16 cellular contexts compared by ENCODE assay signal in the genomic region with DNA sequence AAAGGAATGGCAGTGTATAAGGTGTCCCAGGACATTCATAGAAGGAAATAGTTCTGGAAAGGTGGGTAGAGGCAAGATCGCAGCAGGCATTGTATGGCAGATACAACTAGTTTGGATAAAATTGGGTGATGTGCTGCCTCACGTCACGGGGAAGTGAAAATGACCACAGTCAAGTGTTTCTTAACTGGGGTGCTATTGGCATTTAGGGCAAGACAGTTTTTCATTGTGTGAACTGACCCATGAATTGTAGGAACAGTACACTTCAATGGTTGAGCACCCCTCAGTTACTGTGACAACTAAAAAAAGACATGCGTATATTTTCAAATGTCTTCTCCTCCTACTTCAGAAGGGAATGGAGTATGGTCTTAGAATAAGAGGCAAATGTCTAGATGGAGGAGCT.
"Had no signal": no experiment of that assay in that cellular context is flagged by ENCODE, and none has a peak within 500 bp of the region (broad histone marks: within the 10 kb centered on the region; RNA-seq: fewer than 3 reads in every experiment).

No MANE protein-coding gene starts in this region.

- H3K27ac Mint-ChIP-seq: activated CD4-positive, alpha-beta memory T cell treated with anti-CD3 and anti-CD28 coated beads, Interleukin-2, amount 10 ng/mL, durations not matched to agents 7 days and 5 days; activated CD4-positive, alpha-beta T cell treated with anti-CD3 and anti-CD28 coated beads for 36 hours; activated CD8-positive, alpha-beta memory T cell treated with anti-CD3 and anti-CD28 coated beads, Interleukin-2, amount 10 ng/mL, durations not matched to agents 7 days and 5 days; activated naive CD8-positive, alpha-beta T cell treated with anti-CD3 and anti-CD28 coated beads for 36 hours; naive thymus-derived CD8-positive, alpha-beta T cell; stimulated activated naive CD8-positive, alpha-beta T cell treated with anti-CD3 and anti-CD28 coated beads, Interleukin-15, amount 100 ng/mL, for 72 hours had no signal

- H3K27ac ChIP-seq: ovary, psoas muscle, suprapubic skin had no signal

- H3K4me3 Mint-ChIP-seq: activated CD4-positive, alpha-beta memory T cell treated with anti-CD3 and anti-CD28 coated beads, Interleukin-2, amount 10 ng/mL, durations not matched to agents 7 days and 5 days; activated CD4-positive, alpha-beta T cell treated with anti-CD3 and anti-CD28 coated beads for 36 hours; activated CD8-positive, alpha-beta memory T cell treated with anti-CD3 and anti-CD28 coated beads, Interleukin-2, amount 10 ng/mL, durations not matched to agents 7 days and 5 days; activated naive CD8-positive, alpha-beta T cell treated with anti-CD3 and anti-CD28 coated beads for 36 hours; naive thymus-derived CD8-positive, alpha-beta T cell; stimulated activated naive CD8-positive, alpha-beta T cell treated with anti-CD3 and anti-CD28 coated beads, Interleukin-15, amount 100 ng/mL, for 72 hours had no signal

- ATAC-seq: activated CD4-positive, alpha-beta T cell treated with anti-CD3 and anti-CD28 coated beads for 36 hours; activated CD8-positive, alpha-beta memory T cell treated with anti-CD3 and anti-CD28 coated beads, Interleukin-2, amount 10 ng/mL, durations not matched to agents 7 days and 5 days; esophagus mucosa; mucosa of descending colon; naive thymus-derived CD8-positive, alpha-beta T cell; psoas muscle; stimulated activated naive CD8-positive, alpha-beta T cell treated with anti-CD3 and anti-CD28 coated beads, Interleukin-15, amount 100 ng/mL, for 72 hours had no signal

- H3K36me3 ChIP-seq: ovary, suprapubic skin had no signal

- H3K36me3 Mint-ChIP-seq: activated CD8-positive, alpha-beta memory T cell treated with anti-CD3 and anti-CD28 coated beads, Interleukin-2, amount 10 ng/mL, durations not matched to agents 7 days and 5 days; activated naive CD8-positive, alpha-beta T cell treated with anti-CD3 and anti-CD28 coated beads for 36 hours had no signal

- H3K27me3 Mint-ChIP-seq: activated CD8-positive, alpha-beta memory T cell treated with anti-CD3 and anti-CD28 coated beads, Interleukin-2, amount 10 ng/mL, durations not matched to agents 7 days and 5 days had no signal

- H3K9me3 ChIP-seq: mucosa of descending colon, ovary, psoas muscle, suprapubic skin had no signal

- DNase-seq: activated CD4-positive, alpha-beta memory T cell treated with anti-CD3 and anti-CD28 coated beads, Interleukin-2, amount 10 ng/mL, durations not matched to agents 7 days and 5 days; activated CD4-positive, alpha-beta T cell treated with anti-CD3 and anti-CD28 coated beads for 36 hours; activated CD8-positive, alpha-beta memory T cell treated with anti-CD3 and anti-CD28 coated beads, Interleukin-2, amount 10 ng/mL, durations not matched to agents 7 days and 5 days; activated naive CD8-positive, alpha-beta T cell treated with anti-CD3 and anti-CD28 coated beads for 36 hours; amniotic stem cell; effector CD8-positive, alpha-beta T cell; mesenchymal stem cell; mucosa of descending colon; naive thymus-derived CD8-positive, alpha-beta T cell; ovary; psoas muscle; right cardiac atrium; stimulated activated naive CD8-positive, alpha-beta T cell treated with anti-CD3 and anti-CD28 coated beads, Interleukin-15, amount 100 ng/mL, for 72 hours; trophoblast cell had no signal

- H3K9me3 Mint-ChIP-seq: activated CD4-positive, alpha-beta memory T cell treated with anti-CD3 and anti-CD28 coated beads, Interleukin-2, amount 10 ng/mL, durations not matched to agents 7 days and 5 days; activated naive CD8-positive, alpha-beta T cell treated with anti-CD3 and anti-CD28 coated beads for 36 hours; stimulated activated naive CD8-positive, alpha-beta T cell treated with anti-CD3 and anti-CD28 coated beads, Interleukin-15, amount 100 ng/mL, for 72 hours had no signal

- H3K27me3 ChIP-seq: ovary, suprapubic skin had no signal

- H3K4me3 ChIP-seq: mucosa of descending colon, ovary, psoas muscle, suprapubic skin had no signal

- H3K4me1 ChIP-seq: psoas muscle, suprapubic skin had no signal

- H3K4me1 Mint-ChIP-seq: activated CD4-positive, alpha-beta memory T cell treated with anti-CD3 and anti-CD28 coated beads, Interleukin-2, amount 10 ng/mL, durations not matched to agents 7 days and 5 days; activated CD4-positive, alpha-beta T cell treated with anti-CD3 and anti-CD28 coated beads for 36 hours; activated CD8-positive, alpha-beta memory T cell treated with anti-CD3 and anti-CD28 coated beads, Interleukin-2, amount 10 ng/mL, durations not matched to agents 7 days and 5 days; activated naive CD8-positive, alpha-beta T cell treated with anti-CD3 and anti-CD28 coated beads for 36 hours; stimulated activated naive CD8-positive, alpha-beta T cell treated with anti-CD3 and anti-CD28 coated beads, Interleukin-15, amount 100 ng/mL, for 72 hours had no signal
